1 cellular context compared by ENCODE assay signal in genomic region chr20:37914672-37915433, GRCh38.
A peak's percentile ranks its signal among the peaks of the same experiment; 100 is the strongest.
TF ChIP-seq lines count a peak whose summit lies in the region.

No MANE protein-coding gene starts in this region.

TF ChIP-seq in HepG2, 621 proteins besides CTCF, POLR2A, EP300 and RAD21 (continued from another document and continues in another):
- no peak for TF ChIP-seq ZHX2 (IDR thresholded peaks at IDR 0.05; ENCODE audit: low read depth)
- no peak for TF ChIP-seq ZHX2 (CRISPR knock-in tag; IDR thresholded peaks at IDR 0.05; ENCODE audit: borderline replicate concordance)
- TF ChIP-seq ZBTB38 (CRISPR knock-in tag; IDR thresholded peaks at IDR 0.05) = no peak
- TF ChIP-seq ZNF878 (CRISPR knock-in tag; IDR thresholded peaks at IDR 0.05) = no peak
- TF ChIP-seq ZNF160 (CRISPR knock-in tag; IDR thresholded peaks at IDR 0.05) = no peak
- TF ChIP-seq ZNF710 (CRISPR knock-in tag; IDR thresholded peaks at IDR 0.05; ENCODE audit: borderline replicate concordance) = 0 out of 2 replicates have a peak, but pooled peaks have one; percentile 59
- 0 out of 2 replicates have a peak, but pooled peaks have one; percentile 18 for TF ChIP-seq SALL2 (CRISPR knock-in tag; IDR thresholded peaks at IDR 0.05)
- TF ChIP-seq ZNF747 (CRISPR knock-in tag; IDR thresholded peaks at IDR 0.05; ENCODE audit: borderline replicate concordance) = no peak
- TF ChIP-seq ZNF296 (CRISPR knock-in tag; conservative IDR thresholded peaks at IDR 0.05) = no peak
- no peak for TF ChIP-seq ZUFSP (CRISPR knock-in tag; IDR thresholded peaks at IDR 0.05; ENCODE audit: borderline replicate concordance)
- no peak for TF ChIP-seq ZSCAN31 (CRISPR knock-in tag; IDR thresholded peaks at IDR 0.05; ENCODE audit: low read depth)
- TF ChIP-seq MIER3 (CRISPR knock-in tag; IDR thresholded peaks at IDR 0.05; ENCODE audit: borderline replicate concordance) = no peak
- TF ChIP-seq RFX1 (IDR thresholded peaks at IDR 0.05) = no peak
- no peak for TF ChIP-seq REST (IDR thresholded peaks at IDR 0.05; ENCODE audit: borderline replicate concordance in 1 of 2, low read depth in 1 of 2, low read length in 2 of 2)
- TF ChIP-seq SRSF1 (optimal IDR thresholded peaks at IDR 0.05; ENCODE audit: low read depth, low read length) = peak; percentile 92
- TF ChIP-seq, protein P1, sequence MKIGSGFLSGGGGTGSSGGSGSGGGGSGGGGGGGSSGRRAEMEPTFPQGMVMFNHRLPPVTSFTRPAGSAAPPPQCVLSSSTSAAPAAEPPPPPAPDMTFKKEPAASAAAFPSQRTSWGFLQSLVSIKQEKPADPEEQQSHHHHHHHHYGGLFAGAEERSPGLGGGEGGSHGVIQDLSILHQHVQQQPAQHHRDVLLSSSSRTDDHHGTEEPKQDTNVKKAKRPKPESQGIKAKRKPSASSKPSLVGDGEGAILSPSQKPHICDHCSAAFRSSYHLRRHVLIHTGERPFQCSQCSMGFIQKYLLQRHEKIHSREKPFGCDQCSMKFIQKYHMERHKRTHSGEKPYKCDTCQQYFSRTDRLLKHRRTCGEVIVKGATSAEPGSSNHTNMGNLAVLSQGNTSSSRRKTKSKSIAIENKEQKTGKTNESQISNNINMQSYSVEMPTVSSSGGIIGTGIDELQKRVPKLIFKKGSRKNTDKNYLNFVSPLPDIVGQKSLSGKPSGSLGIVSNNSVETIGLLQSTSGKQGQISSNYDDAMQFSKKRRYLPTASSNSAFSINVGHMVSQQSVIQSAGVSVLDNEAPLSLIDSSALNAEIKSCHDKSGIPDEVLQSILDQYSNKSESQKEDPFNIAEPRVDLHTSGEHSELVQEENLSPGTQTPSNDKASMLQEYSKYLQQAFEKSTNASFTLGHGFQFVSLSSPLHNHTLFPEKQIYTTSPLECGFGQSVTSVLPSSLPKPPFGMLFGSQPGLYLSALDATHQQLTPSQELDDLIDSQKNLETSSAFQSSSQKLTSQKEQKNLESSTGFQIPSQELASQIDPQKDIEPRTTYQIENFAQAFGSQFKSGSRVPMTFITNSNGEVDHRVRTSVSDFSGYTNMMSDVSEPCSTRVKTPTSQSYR (CRISPR knock-in tag; IDR thresholded peaks at IDR 0.05; ENCODE audit: borderline replicate concordance) = peak; percentile 52; the same call in 1 of the 2 replicates
- no peak for TF ChIP-seq DBP (CRISPR knock-in tag; IDR thresholded peaks at IDR 0.05; ENCODE audit: not compliant biosample characterization)
- TF ChIP-seq CAMTA2 (CRISPR knock-in tag; IDR thresholded peaks at IDR 0.05; ENCODE audit: borderline replicate concordance) = 0 out of 2 replicates have a peak, but pooled peaks have one; percentile 84
- TF ChIP-seq ZNF777 (CRISPR knock-in tag; IDR thresholded peaks at IDR 0.05) = no peak
- TF ChIP-seq ZNF234 (CRISPR knock-in tag; conservative IDR thresholded peaks at IDR 0.05) = 0 out of 2 replicates have a peak, but pooled peaks have one; percentile 61
- TF ChIP-seq ZNF430 (CRISPR knock-in tag; IDR thresholded peaks at IDR 0.05) = peak; percentile 39; the same call in 1 of the 2 replicates
- TF ChIP-seq ZFP82 (CRISPR knock-in tag; IDR thresholded peaks at IDR 0.05; ENCODE audit: borderline replicate concordance) = no peak
- peak; percentile 59; the same call in 1 of the 2 replicates for TF ChIP-seq KDM2A (CRISPR knock-in tag; IDR thresholded peaks at IDR 0.05; ENCODE audit: borderline replicate concordance, low read depth)
- TF ChIP-seq ZNF460 (CRISPR knock-in tag; IDR thresholded peaks at IDR 0.05; ENCODE audit: borderline replicate concordance) = no peak
- TF ChIP-seq, protein P2, sequence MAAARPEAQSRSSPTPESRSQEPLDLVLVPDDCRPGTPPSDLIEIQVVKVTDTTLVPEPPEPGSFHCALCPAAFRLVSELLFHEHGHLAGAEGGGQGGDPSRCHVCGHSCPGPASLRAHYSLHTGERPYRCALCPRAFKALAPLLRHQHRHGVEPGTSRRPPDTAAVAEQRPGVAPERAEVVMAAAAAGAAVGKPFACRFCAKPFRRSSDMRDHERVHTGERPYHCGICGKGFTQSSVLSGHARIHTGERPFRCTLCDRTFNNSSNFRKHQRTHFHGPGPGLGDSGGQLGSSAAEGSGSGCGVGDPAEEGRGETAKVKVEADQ (CRISPR knock-in tag; IDR thresholded peaks at IDR 0.05; ENCODE audit: borderline replicate concordance) = no peak
- no peak for TF ChIP-seq ZBTB34 (CRISPR knock-in tag; IDR thresholded peaks at IDR 0.05)
- TF ChIP-seq KLF15 (CRISPR knock-in tag; IDR thresholded peaks at IDR 0.05; ENCODE audit: borderline replicate concordance) = no peak
- no peak for TF ChIP-seq ZSCAN12 (CRISPR knock-in tag; IDR thresholded peaks at IDR 0.05)
- no peak for TF ChIP-seq ZNF567 (CRISPR knock-in tag; IDR thresholded peaks at IDR 0.05; ENCODE audit: borderline replicate concordance)
- no peak for TF ChIP-seq TP53 (CRISPR knock-in tag; conservative IDR thresholded peaks at IDR 0.05)
- peak; percentile 36 for TF ChIP-seq XRCC5 (optimal IDR thresholded peaks at IDR 0.05; ENCODE audit: low read length)
- TF ChIP-seq CHD2 (IDR thresholded peaks at IDR 0.05; ENCODE audit: low read depth, low read length) = no peak
- no peak for TF ChIP-seq ZSCAN22 (CRISPR knock-in tag; IDR thresholded peaks at IDR 0.05)
- no peak for TF ChIP-seq SNRNP70 (IDR thresholded peaks at IDR 0.05; ENCODE audit: low read depth, low read length)
- TF ChIP-seq SPEN (CRISPR knock-in tag; IDR thresholded peaks at IDR 0.05; ENCODE audit: low read depth) = no peak
- TF ChIP-seq EHMT2 (IDR thresholded peaks at IDR 0.05; ENCODE audit: borderline replicate concordance, low read depth, low read length) = no peak
- 0 out of 2 replicates have a peak, but pooled peaks have one; percentile 14 for TF ChIP-seq CBFB (CRISPR knock-in tag; IDR thresholded peaks at IDR 0.05)
- TF ChIP-seq ZNF720 (CRISPR knock-in tag; IDR thresholded peaks at IDR 0.05) = no peak
- TF ChIP-seq MIER2 (CRISPR knock-in tag; IDR thresholded peaks at IDR 0.05) = no peak
- 0 out of 2 replicates have a peak, but pooled peaks have one; percentile 38 for TF ChIP-seq ZBTB25 (CRISPR knock-in tag; IDR thresholded peaks at IDR 0.05)
- no peak for TF ChIP-seq XBP1 (CRISPR knock-in tag; IDR thresholded peaks at IDR 0.05)
- TF ChIP-seq PAWR (CRISPR knock-in tag; IDR thresholded peaks at IDR 0.05; ENCODE audit: borderline replicate concordance) = no peak
- TF ChIP-seq EED (CRISPR knock-in tag; IDR thresholded peaks at IDR 0.05) = no peak
